ENCODE assay signal across 10 cellular contexts in genomic region chr1:214187152-214187900, GRCh38.
A peak's percentile ranks its signal among the peaks of the same experiment; 100 is the strongest.
DNase-seq lines count a peak whose midpoint lies in the region; ATAC-seq and TF ChIP-seq lines count a peak whose summit lies in the region.
"Had no signal": no experiment of that assay in that cellular context is flagged by ENCODE, and none has a peak within 500 bp of the region (broad histone marks: within the 10 kb centered on the region; RNA-seq: fewer than 3 reads in every experiment).

No MANE protein-coding gene starts in this region.

- H3K9me3 ChIP-seq in NT2/D1 (ENCODE audit: insufficient read depth, low read length) (no peaks in the 10 kb centered on the region), parathyroid adenoma (ENCODE audit: control insufficient read depth, low read length) (no peaks in the 10 kb centered on the region)

- H3K4me3 ChIP-seq in NT2/D1 (ENCODE audit: insufficient read length, low read depth) (peak overlapping the region; percentile 46), parathyroid adenoma (ENCODE audit: low read depth, low read length) (peak overlapping the region; percentile 9)

- DNase-seq in Daoy (ENCODE audit: low read depth) (peak; percentile 23), NT2/D1 (ENCODE audit: low read depth, low spot score) (peak; percentile 11), glutamatergic neuron (peak; percentile 47), kidney tubule cell (ENCODE audit: low spot score) (no peak), kidney glomerular epithelial cell (lab: John Stamatoyannopoulos, UW) (no peak)
- DNase-seq: Kasumi-1, T-helper 1 cell had no signal

- H3K4me3 Mint-ChIP-seq in glutamatergic neuron (ENCODE audit: unreplicated experiment), result peak overlapping the region; percentile 90

- H3K4me1 Mint-ChIP-seq in glutamatergic neuron (ENCODE audit: low read depth, unreplicated experiment), result peaks cover 4% of the 10 kb centered on the region

- peaks cover 54% of the 10 kb centered on the region for H3K27me3 ChIP-seq in NT2/D1 (ENCODE audit: insufficient read depth, insufficient read length)
- no peaks in the 10 kb centered on the region for H3K27me3 ChIP-seq in parathyroid adenoma (ENCODE audit: control insufficient read depth, insufficient read depth, low read length)

- H3K36me3 Mint-ChIP-seq in glutamatergic neuron (ENCODE audit: unreplicated experiment), result peaks cover 8% of the 10 kb centered on the region

- H3K9ac ChIP-seq in NT2/D1 (ENCODE audit: insufficient read length, low read depth), result peak overlapping the region; percentile 71
- H3K9ac ChIP-seq in parathyroid adenoma, result no peak overlapping the region

- H3K4me2 ChIP-seq in parathyroid adenoma (ENCODE audit: low read length), result peak overlapping the region; percentile 32

- peaks cover 5% of the 10 kb centered on the region for H3K27me3 Mint-ChIP-seq in glutamatergic neuron (ENCODE audit: unreplicated experiment)

- ATAC-seq in HG03442 (IDR thresholded peaks at IDR 0.05; ENCODE audit: unreplicated experiment) (no peak), GM19395 (IDR thresholded peaks at IDR 0.05; ENCODE audit: unreplicated experiment) (no peak)

- H2AFZ ChIP-seq in parathyroid adenoma, result no peak overlapping the region

- H3K4me1 ChIP-seq in NT2/D1 (ENCODE audit: insufficient read depth, insufficient read length), result no peaks in the 10 kb centered on the region
- H3K4me1 ChIP-seq in parathyroid adenoma, result no peaks in the 10 kb centered on the region

- peaks cover 3% of the 10 kb centered on the region for H3K9me3 Mint-ChIP-seq in glutamatergic neuron (ENCODE audit: unreplicated experiment)

- H3K36me3 ChIP-seq in NT2/D1 (ENCODE audit: insufficient read depth, insufficient read length, low read length), result no peaks in the 10 kb centered on the region
- no peaks in the 10 kb centered on the region for H3K36me3 ChIP-seq in parathyroid adenoma (ENCODE audit: control insufficient read depth, insufficient read depth, low read length)

- peak overlapping the region; percentile 15 for H3K27ac Mint-ChIP-seq in glutamatergic neuron (ENCODE audit: unreplicated experiment)

- no peak overlapping the region for H3K27ac ChIP-seq in parathyroid adenoma

- H3K79me2 ChIP-seq in parathyroid adenoma, result no peaks in the 10 kb centered on the region

- no peak for TF ChIP-seq CTCF in glutamatergic neuron (IDR thresholded peaks at IDR 0.05; ENCODE audit: partially characterized antibody, unreplicated experiment)
- no peak for TF ChIP-seq CTCF in parathyroid adenoma (IDR thresholded peaks at IDR 0.05)

Comparison
In these comparisons a context has a peak if more than half of its experiments do, and no peak if none do; other contexts are left out.
1. DNase-seq: peak in Daoy (single experiment), NT2/D1 (single experiment) and glutamatergic neuron (single experiment); none in kidney tubule cell (single experiment) and kidney glomerular epithelial cell (single experiment).